ENCODE assay signal across 15 cellular contexts in genomic region chr12:68336754-68337343, GRCh38. TPM values are rescaled to one million over a fixed set of nuclear protein-coding genes. Genes with fewer than 3 reads are reported as not detected.
A peak's percentile ranks its signal among the peaks of the same experiment; 100 is the strongest.
DNase-seq lines count a peak whose midpoint lies in the region; ATAC-seq, FAIRE-seq and TF ChIP-seq lines count a peak whose summit lies in the region.
"Had no signal": no experiment of that assay in that cellular context is flagged by ENCODE, and none has a peak within 500 bp of the region (broad histone marks: within the 10 kb centered on the region; RNA-seq: fewer than 3 reads in every experiment).

No MANE protein-coding gene starts in this region.

- dilution Hi-C loops in keratinocyte (cut with MboI; ENCODE audit: extremely low pct_ligation_motif_present, low sequenced_read_pairs): no loop called here

- no peaks in the 10 kb centered on the region for H3K27me3 Mint-ChIP-seq in stimulated activated memory B cell treated with anti-CD40 and anti-IgM and Interleukin-4, amounts not matched to agents 10 μg/mL and 1 μg/mL and 100 μg/mL, for 72 hours

- no peak overlapping the region for H3K27ac Mint-ChIP-seq in stimulated activated memory B cell treated with anti-CD40 and anti-IgM and Interleukin-4, amounts not matched to agents 10 μg/mL and 1 μg/mL and 100 μg/mL, for 72 hours
- H3K27ac Mint-ChIP-seq: GM23338, immature natural killer cell, WTC11 had no signal

- no peaks in the 10 kb centered on the region for H3K36me3 Mint-ChIP-seq in stimulated activated memory B cell treated with anti-CD40 and anti-IgM and Interleukin-4, amounts not matched to agents 10 μg/mL and 1 μg/mL and 100 μg/mL, for 72 hours
- H3K36me3 Mint-ChIP-seq: immature natural killer cell, WTC11 had no signal

- H3K4me1 ChIP-seq in keratinocyte (ENCODE audit: control insufficient read depth, extremely low read depth, insufficient read depth, low read length): peaks cover 17% of the 10 kb centered on the region
- H3K4me1 ChIP-seq: pancreas had no signal

- H2AFZ ChIP-seq in keratinocyte (ENCODE audit: control insufficient read depth, low read length): no peak overlapping the region
- H2AFZ ChIP-seq: GM23338 had no signal

- ATAC-seq in stimulated activated memory B cell treated with anti-CD40 and anti-IgM and Interleukin-4, amounts not matched to agents 10 μg/mL and 1 μg/mL and 100 μg/mL, for 72 hours: no peak
- ATAC-seq in GM18520 (IDR thresholded peaks at IDR 0.05; ENCODE audit: unreplicated experiment): no peak
- ATAC-seq: GM23338, pancreas, WTC11 had no signal

- no peak overlapping the region for H3K9ac ChIP-seq in keratinocyte (ENCODE audit: control insufficient read depth, extremely low read depth, insufficient read depth, low read length)

- peak; percentile 79 for DNase-seq in DMS79 (lab: John Stamatoyannopoulos, UW)
- DNase-seq in NCI-H1436 treated with DMSO at 0.1 percent for 48 hours (lab: John Stamatoyannopoulos, UW): peak; percentile 57
- peak; percentile 35 for DNase-seq in RPMI7951 (ENCODE audit: low read depth)
- DNase-seq in keratinocyte (ENCODE audit: low read depth, low spot score): no peak
- DNase-seq in HT-29 (ENCODE audit: low spot score): no peak
- DNase-seq in NCI-H82 treated with DMSO at 0.1 percent for 48 hours (lab: John Stamatoyannopoulos, UW; ENCODE audit: unreplicated experiment): no peak
- DNase-seq: dermis blood vessel endothelial cell; EL; immature natural killer cell; pancreas; stimulated activated CD4-positive, alpha-beta T cell treated with anti-CD3 and anti-CD28 coated beads, Interleukin-2, amount 100 ng/mL, for 24 hours had no signal

- no peaks in the 10 kb centered on the region for H3K9me3 Mint-ChIP-seq in stimulated activated memory B cell treated with anti-CD40 and anti-IgM and Interleukin-4, amounts not matched to agents 10 μg/mL and 1 μg/mL and 100 μg/mL, for 72 hours
- H3K9me3 Mint-ChIP-seq: GM23338, immature natural killer cell, WTC11 had no signal

- peaks cover 14% of the 10 kb centered on the region for H3K4me1 Mint-ChIP-seq in stimulated activated memory B cell treated with anti-CD40 and anti-IgM and Interleukin-4, amounts not matched to agents 10 μg/mL and 1 μg/mL and 100 μg/mL, for 72 hours

- H3K9me1 ChIP-seq in keratinocyte (ENCODE audit: control insufficient read depth, extremely low read depth, insufficient read depth, low read length): peaks cover 2% of the 10 kb centered on the region

- H3K27ac ChIP-seq in keratinocyte (ENCODE audit: control insufficient read depth, insufficient read depth, low read length): no peak overlapping the region
- H3K27ac ChIP-seq: pancreas had no signal

- H3K4me3 ChIP-seq in keratinocyte (ENCODE audit: control insufficient read depth in 2 of 3, extremely low read depth in 1 of 3, insufficient read depth in 2 of 3, low read depth in 1 of 3, low read length in 3 of 3): no peak overlapping the region
- H3K4me3 ChIP-seq: GM23338, pancreas had no signal

- H3K36me3 ChIP-seq in keratinocyte (ENCODE audit: control insufficient read depth in 2 of 2, extremely low read depth in 1 of 2, insufficient read depth in 2 of 2, low read length in 2 of 2): no peaks in the 10 kb centered on the region
- H3K36me3 ChIP-seq: pancreas had no signal

- FAIRE-seq in keratinocyte (lab: Jason Lieb, UNC): peak; percentile 43
- FAIRE-seq: pancreas had no signal

- no peaks in the 10 kb centered on the region for H3K79me2 ChIP-seq in keratinocyte (ENCODE audit: control insufficient read depth, insufficient read depth, low read length)

- H3K4me3 Mint-ChIP-seq in stimulated activated memory B cell treated with anti-CD40 and anti-IgM and Interleukin-4, amounts not matched to agents 10 μg/mL and 1 μg/mL and 100 μg/mL, for 72 hours: no peak overlapping the region
- H3K4me3 Mint-ChIP-seq: GM23338, immature natural killer cell, WTC11 had no signal

- no peaks in the 10 kb centered on the region for H3K27me3 ChIP-seq in keratinocyte (ENCODE audit: control insufficient read depth, extremely low read depth, insufficient read depth, low read length)
- H3K27me3 ChIP-seq: pancreas had no signal

- no peak for TF ChIP-seq CTCF in keratinocyte (optimal IDR thresholded peaks at IDR 0.05 in 1 of 3, IDR thresholded peaks at IDR 0.05 in 1 of 3, conservative IDR thresholded peaks at IDR 0.05 in 1 of 3; ENCODE audit: extremely low read depth in 1 of 3, insufficient read depth in 2 of 3, low read length in 3 of 3)

- H4K20me1 ChIP-seq in keratinocyte (ENCODE audit: control insufficient read depth, extremely low read depth, insufficient read depth, low read length): no peaks in the 10 kb centered on the region

- H3K4me2 ChIP-seq in keratinocyte (ENCODE audit: control insufficient read depth, extremely low read depth, insufficient read depth, low read depth, low read length): peak overlapping the region; percentile 47
- H3K4me2 ChIP-seq: GM23338 had no signal

- no peaks in the 10 kb centered on the region for H3K9me3 ChIP-seq in keratinocyte (ENCODE audit: control insufficient read depth, low read depth, low read length)
- H3K9me3 ChIP-seq: pancreas had no signal

RNA-seq across cellular contexts. Expression of gene MDM1, which starts 4.7 kb away (rescaled TPM):
- total RNA-seq in RPMI7951 (2014; rRNA removed; shearing (Covaris generic)): 7.7 and 8.7 TPM in 2 replicates
- polyA plus RNA-seq in keratinocyte: 2.9 to 7.5 TPM (median 4.6 TPM) in 3 replicates
- 10.8 TPM for polyA plus RNA-seq in keratinocyte (2011; ENCODE audit: low read depth)
- polyA plus RNA-seq in keratinocyte (2011; cell fraction: cytosol; rRNA removed): 1.8 and 3.6 TPM in 2 replicates
- 10.3 and 10.4 TPM in 2 replicates for polyA plus RNA-seq in keratinocyte (2011; cell fraction: nucleus; rRNA removed)
- 2.1 TPM in 2 replicates for polyA plus RNA-seq in keratinocyte (2012; ENCODE audit: low replicate concordance)
- polyA minus RNA-seq in keratinocyte: 0.36 to 3.7 TPM (median 2.3 TPM) in 3 replicates
- polyA minus RNA-seq in keratinocyte (2011; cell fraction: cytosol; rRNA and poly(A)+ RNA removed): 2.3 TPM
- polyA minus RNA-seq in keratinocyte (2011; cell fraction: nucleus; rRNA and poly(A)+ RNA removed): 3.5 and 6.1 TPM in 2 replicates
- 2.6 and 3.6 TPM in 2 replicates for total RNA-seq in HT-29 (2014; rRNA removed; shearing (Covaris generic))

Comparison
In these comparisons a context has a peak if more than half of its experiments do, and no peak if none do; other contexts are left out.
1. DNase-seq: peak in DMS79 (single experiment), NCI-H1436 treated with DMSO at 0.1 percent for 48 hours (single experiment) and RPMI7951 (single experiment); none in keratinocyte (single experiment), HT-29 (single experiment) and NCI-H82 treated with DMSO at 0.1 percent for 48 hours (single experiment).